In the genomic region with DNA sequence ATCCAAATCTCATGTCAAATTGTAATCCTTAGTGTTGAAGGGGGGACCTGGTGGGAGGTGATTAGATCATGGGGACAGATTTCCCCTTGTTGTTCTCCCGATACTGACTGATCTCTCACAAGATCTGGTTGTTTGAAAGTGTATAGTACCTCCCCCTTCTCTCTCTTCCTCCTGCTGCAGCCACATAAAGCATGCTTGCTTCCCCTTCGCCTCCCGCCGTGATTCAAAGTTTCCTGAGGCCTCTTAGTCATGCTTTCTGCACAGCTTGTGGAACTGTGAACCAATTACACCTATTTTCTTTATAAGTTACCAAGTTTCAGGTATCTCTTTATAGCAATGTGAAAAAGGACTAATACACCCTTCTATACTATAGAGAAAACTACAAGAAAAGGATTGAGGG, we compare ENCODE assay signal across 20 cellular contexts.
"Had no signal": no experiment of that assay in that cellular context is flagged by ENCODE, and none has a peak within 500 bp of the region (broad histone marks: within the 10 kb centered on the region; RNA-seq: fewer than 3 reads in every experiment).

No MANE protein-coding gene starts in this region.

- H3K27ac ChIP-seq: brain microvascular endothelial cell, colonic mucosa, epithelial cell of prostate, foreskin keratinocyte, left lung, stomach had no signal

- H3K4me2 ChIP-seq: SK-N-SH had no signal

- H3K4me3 ChIP-seq: colonic mucosa, left lung, stomach had no signal

- H3K27me3 ChIP-seq: brain microvascular endothelial cell, colonic mucosa, foreskin keratinocyte, left lung, stomach had no signal

- H3K9me3 ChIP-seq: colonic mucosa, left lung, SK-N-SH, stomach had no signal

- H3K9ac ChIP-seq: SK-N-SH had no signal

- ATAC-seq: activated CD4-positive, CD25-positive, alpha-beta regulatory T cell treated with anti-CD3 and anti-CD28 coated beads, Interleukin-2, amount 50 U/mL, for 24 hours; activated CD8-positive, alpha-beta memory T cell treated with anti-CD3 and anti-CD28 coated beads, Interleukin-2, amount 10 ng/mL, durations not matched to agents 7 days and 5 days; activated T-helper 17 cell treated with anti-CD3 and anti-CD28 coated beads, Interleukin-2, amount 50 U/mL, for 72 hours; foreskin keratinocyte; left lung had no signal

- DNase-seq: activated CD4-positive, alpha-beta T cell treated with anti-CD3 and anti-CD28 coated beads, Interleukin-2, amount 50 U/mL, for 4 hours; activated CD8-positive, alpha-beta memory T cell treated with anti-CD3 and anti-CD28 coated beads, Interleukin-2, amount 10 ng/mL, durations not matched to agents 7 days and 5 days; activated naive CD4-positive, alpha-beta T cell; aorta; brain microvascular endothelial cell; colonic mucosa; endodermal cell; foreskin keratinocyte; glutamatergic neuron; hypothalamus; left lung; SK-N-SH; stimulated activated CD4-positive, alpha-beta T cell treated with anti-CD3 and anti-CD28 coated beads, Interleukin-2, amount 100 ng/mL, for 24 hours; stomach; T-helper 1 cell; T-helper 9 cell; trophoblast cell had no signal

- H3K36me3 ChIP-seq: brain microvascular endothelial cell, colonic mucosa, left lung, stomach had no signal

- H3K4me1 ChIP-seq: colonic mucosa, foreskin keratinocyte, left lung, stomach had no signal
